Comparison of ENCODE assay signal across 1 cellular context in genomic region chr2:213688825-213689224, GRCh38.
A peak's percentile ranks its signal among the peaks of the same experiment; 100 is the strongest.
TF ChIP-seq lines count a peak whose summit lies in the region.

No MANE protein-coding gene starts in this region.

TF ChIP-seq in WTC11, 78 proteins besides CTCF, POLR2A, EP300 and RAD21:
- peak; percentile 99 for TF ChIP-seq ZNF121 (CRISPR knock-in tag; IDR thresholded peaks at IDR 0.05)
- peak; percentile 49; the same call in 1 of the 2 replicates for TF ChIP-seq ZNF396 (CRISPR knock-in tag; IDR thresholded peaks at IDR 0.05; ENCODE audit: borderline replicate concordance)
